26 cellular contexts compared by ENCODE assay signal in genomic region chr13:36973009-36973408, GRCh38.
"Had no signal": no experiment of that assay in that cellular context is flagged by ENCODE, and none has a peak within 500 bp of the region (broad histone marks: within the 10 kb centered on the region; RNA-seq: fewer than 3 reads in every experiment).

No MANE protein-coding gene starts in this region.

- H3K27me3 Mint-ChIP-seq: natural killer cell treated with Interleukin-12 subunit alpha and Interleukin-12 subunit beta and Interleukin-15 and Interleukin-18, amount 100 ng/mL, for 72 hours; stimulated activated naive B cell treated with anti-CD40 and anti-IgM and Interleukin-4, amounts not matched to agents 10 μg/mL and 1 μg/mL and 100 μg/mL, for 72 hours; stimulated activated naive CD8-positive, alpha-beta T cell treated with anti-CD3 and anti-CD28 coated beads, Interleukin-15, amount 100 ng/mL, for 72 hours had no signal

- H3K4me3 ChIP-seq: heart left ventricle, lung, neural progenitor cell, ovary, prostate gland, spleen, testis, tibial nerve, upper lobe of right lung, vagina had no signal

- H3K27me3 ChIP-seq: heart left ventricle, neural progenitor cell, ovary, spleen, testis, tibial nerve, upper lobe of right lung, vagina had no signal

- H3K4me1 ChIP-seq: heart left ventricle, neural progenitor cell, prostate gland, testis, tibial nerve, upper lobe of right lung, vagina had no signal

- H3K27ac Mint-ChIP-seq: endodermal cell; natural killer cell treated with Interleukin-12 subunit alpha and Interleukin-12 subunit beta and Interleukin-15 and Interleukin-18, amount 100 ng/mL, for 72 hours; neural progenitor cell; stimulated activated naive B cell treated with anti-CD40 and anti-IgM and Interleukin-4, amounts not matched to agents 10 μg/mL and 1 μg/mL and 100 μg/mL, for 72 hours had no signal

- DNase-seq: effector CD4-positive, alpha-beta T cell; endodermal cell; heart left ventricle; hippocampal formation; left colon; left ventricle myocardium superior; mesenchymal stem cell; midbrain; nucleus accumbens; ovary; retina; spleen; stimulated activated CD4-positive, alpha-beta T cell treated with anti-CD3 and anti-CD28 coated beads, Interleukin-15, amount 100 ng/mL, for 24 hours; stimulated activated CD4-positive, alpha-beta T cell treated with anti-CD3 and anti-CD28 coated beads, Interleukin-2, amount 100 ng/mL, for 24 hours; stimulated activated CD4-positive, alpha-beta T cell treated with anti-CD3 and anti-CD28 coated beads, Interleukin-4, amount 100 ng/mL, for 4 hours; stimulated activated naive B cell treated with anti-CD40 and anti-IgM and Interleukin-4, amounts not matched to agents 10 μg/mL and 1 μg/mL and 100 μg/mL, for 72 hours; stimulated activated naive CD8-positive, alpha-beta T cell treated with anti-CD3 and anti-CD28 coated beads, Interleukin-15, amount 100 ng/mL, for 72 hours; testis; upper lobe of right lung had no signal

- H3K9me3 Mint-ChIP-seq: natural killer cell treated with Interleukin-12 subunit alpha and Interleukin-12 subunit beta and Interleukin-15 and Interleukin-18, amount 100 ng/mL, for 72 hours; stimulated activated naive CD8-positive, alpha-beta T cell treated with anti-CD3 and anti-CD28 coated beads, Interleukin-15, amount 100 ng/mL, for 72 hours had no signal

- H3K9ac ChIP-seq: neural progenitor cell had no signal

- ATAC-seq: heart left ventricle; left colon; left ventricle myocardium superior; natural killer cell treated with Interleukin-12 subunit alpha and Interleukin-12 subunit beta and Interleukin-15 and Interleukin-18, amount 100 ng/mL, for 72 hours; sciatic nerve; stimulated activated naive CD8-positive, alpha-beta T cell treated with anti-CD3 and anti-CD28 coated beads, Interleukin-15, amount 100 ng/mL, for 72 hours; upper lobe of right lung had no signal

- H3K4me2 ChIP-seq: neural progenitor cell had no signal

- H3K4me1 Mint-ChIP-seq: endodermal cell; neural progenitor cell; stimulated activated naive CD8-positive, alpha-beta T cell treated with anti-CD3 and anti-CD28 coated beads, Interleukin-15, amount 100 ng/mL, for 72 hours had no signal

- H3K4me3 Mint-ChIP-seq: endodermal cell; natural killer cell treated with Interleukin-12 subunit alpha and Interleukin-12 subunit beta and Interleukin-15 and Interleukin-18, amount 100 ng/mL, for 72 hours; neural progenitor cell; stimulated activated naive B cell treated with anti-CD40 and anti-IgM and Interleukin-4, amounts not matched to agents 10 μg/mL and 1 μg/mL and 100 μg/mL, for 72 hours; stimulated activated naive CD8-positive, alpha-beta T cell treated with anti-CD3 and anti-CD28 coated beads, Interleukin-15, amount 100 ng/mL, for 72 hours had no signal

- H2AFZ ChIP-seq: neural progenitor cell had no signal

- H3K27ac ChIP-seq: heart left ventricle, neural progenitor cell, ovary, prostate gland, spleen, testis, tibial nerve, upper lobe of right lung, vagina had no signal

- H3K9me3 ChIP-seq: ovary, prostate gland, testis, upper lobe of right lung, vagina had no signal

- H3K36me3 ChIP-seq: ovary, prostate gland had no signal
